Comparison of ENCODE assay signal across 24 cellular contexts in the genomic region with DNA sequence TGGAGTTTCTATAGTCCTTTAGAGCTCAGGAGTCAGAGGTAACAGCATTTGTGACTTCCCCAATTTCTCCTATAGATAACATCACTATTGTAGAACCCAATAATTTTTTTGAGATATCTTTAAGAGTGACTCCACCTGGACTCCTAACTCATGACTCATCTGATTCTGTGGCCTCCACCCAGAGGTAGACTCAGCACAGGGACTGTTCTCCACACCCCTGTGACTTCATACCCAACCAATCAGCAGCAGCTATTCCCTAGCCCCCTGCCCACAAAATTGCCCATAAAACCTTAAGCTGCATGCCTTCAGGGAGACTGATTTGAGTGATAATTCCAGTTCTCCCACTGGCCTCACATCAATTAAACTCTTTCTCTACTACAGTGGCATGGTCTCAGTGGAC.
"Had no signal": no experiment of that assay in that cellular context is flagged by ENCODE, and none has a peak within 500 bp of the region (broad histone marks: within the 10 kb centered on the region; RNA-seq: fewer than 3 reads in every experiment).

No MANE protein-coding gene starts in this region.

- H3K4me3 ChIP-seq: adrenal gland, coronary artery, sigmoid colon, spleen, testis, vagina had no signal

- FAIRE-seq: astrocyte had no signal

- H3K4me1 ChIP-seq: adrenal gland, sigmoid colon, spleen, testis, vagina had no signal

- H3K9me3 ChIP-seq: adrenal gland, sigmoid colon, testis, vagina had no signal

- H3K27me3 ChIP-seq: adrenal gland, sigmoid colon, spleen, testis, vagina had no signal

- DNase-seq: activated B cell treated with CpG ODN at 0.5 μM for 24 hours; activated CD4-positive, alpha-beta T cell treated with anti-CD3 and anti-CD28 coated beads for 36 hours; activated CD4-positive, alpha-beta T cell treated with anti-CD3 and anti-CD28 coated beads, Interleukin-2, amount 50 U/mL, for 4 hours; activated CD8-positive, alpha-beta memory T cell treated with anti-CD3 and anti-CD28 coated beads, Interleukin-2, amount 50 U/mL, for 48 hours; activated naive CD4-positive, alpha-beta T cell; activated T-cell treated with anti-CD3 and anti-CD28 coated beads, Interleukin-2, amount 50 U/mL, for 4 hours; adrenal gland; cerebellar nuclear complex; endodermal cell; foreskin fibroblast; left ventricle myocardium superior; midbrain; natural killer cell; retina; sigmoid colon; spleen; stimulated activated CD4-positive, alpha-beta T cell treated with anti-CD3 and anti-CD28 coated beads, Interleukin-4, amount 100 ng/mL, for 1 hour; stimulated activated naive CD4-positive, alpha-beta T cell; T1000; testis; trophoblast cell had no signal

- H3K27ac ChIP-seq: adrenal gland, coronary artery, sigmoid colon, spleen, testis, vagina had no signal

- H3K36me3 ChIP-seq: adrenal gland, sigmoid colon, spleen, vagina had no signal
